In genomic region chr3:43587303-43587702, GRCh38 we compare ENCODE assay signal across 32 cellular contexts.
"Had no signal": no experiment of that assay in that cellular context is flagged by ENCODE, and none has a peak within 500 bp of the region (broad histone marks: within the 10 kb centered on the region; RNA-seq: fewer than 3 reads in every experiment).

No MANE protein-coding gene starts in this region.

- H3K4me2 ChIP-seq: KMS-11 had no signal

- H3K27me3 Mint-ChIP-seq: activated CD4-positive, alpha-beta T cell treated with anti-CD3 and anti-CD28 coated beads, Interleukin-2, amount 10 ng/mL, durations not matched to agents 24 days and 14 days; activated CD8-positive, alpha-beta T cell treated with anti-CD3 and anti-CD28 coated beads for 36 hours; activated naive CD4-positive, alpha-beta T cell treated with anti-CD3 and anti-CD28 coated beads, Interleukin-2, amount 10 ng/mL, durations not matched to agents 7 days and 5 days; activated naive CD8-positive, alpha-beta T cell; activated naive CD8-positive, alpha-beta T cell treated with anti-CD3 and anti-CD28 coated beads, Interleukin-2, amount 50 U/mL, for 24 hours; brain; IgD-negative memory B cell had no signal

- H3K36me3 ChIP-seq: WERI-Rb-1 had no signal

- DNase-seq: activated CD4-positive, alpha-beta T cell treated with anti-CD3 and anti-CD28 coated beads, Interleukin-2, amount 10 ng/mL, durations not matched to agents 24 days and 14 days; activated CD4-positive, alpha-beta T cell treated with anti-CD3 and anti-CD28 coated beads, Interleukin-2, amount 50 U/mL, for 4 hours; activated CD8-positive, alpha-beta T cell treated with anti-CD3 and anti-CD28 coated beads for 36 hours; activated naive CD4-positive, alpha-beta T cell treated with anti-CD3 and anti-CD28 coated beads, Interleukin-2, amount 10 ng/mL, durations not matched to agents 7 days and 5 days; activated naive CD8-positive, alpha-beta T cell treated with anti-CD3 and anti-CD28 coated beads, Interleukin-2, amount 50 U/mL, for 24 hours; activated T-cell treated with anti-CD3 and anti-CD28 coated beads for 4 hours; activated T-cell treated with anti-CD3 and anti-CD28 coated beads, Interleukin-2, amount 50 U/mL, for 4 hours; anterior cingulate cortex; central memory CD4-positive, alpha-beta T cell; MM.1S; MV-4-11; NCI-H1092; NCI-H1436 treated with DMSO at 0.1 percent for 48 hours; NCI-H187; NCI-H2029 treated with DMSO at 0.1 percent for 48 hours; NCI-H2107; NCI-H2171; NCI-H510A; NCI-H526; NCI-H748 treated with DMSO at 0.1 percent for 48 hours; NK-92 treated with Interleukin-12 subunit alpha and Interleukin-12 subunit beta, amount 100 ng/mL, for 24 hours; Right ventricle myocardium superior; SW 1271; T-helper 1 cell; T-helper 2 cell; T-helper 9 cell; WERI-Rb-1 had no signal

- H3K9ac ChIP-seq: KMS-11 had no signal

- ATAC-seq: activated CD8-positive, alpha-beta T cell treated with anti-CD3 and anti-CD28 coated beads for 36 hours; activated naive CD8-positive, alpha-beta T cell treated with anti-CD3 and anti-CD28 coated beads, Interleukin-2, amount 50 U/mL, for 24 hours; activated T-cell treated with anti-CD3 and anti-CD28 coated beads, Interleukin-2, amount 50 U/mL, for 4 hours had no signal

- H3K4me1 Mint-ChIP-seq: IgD-negative memory B cell had no signal

- H3K27ac Mint-ChIP-seq: activated CD4-positive, alpha-beta T cell treated with anti-CD3 and anti-CD28 coated beads, Interleukin-2, amount 10 ng/mL, durations not matched to agents 24 days and 14 days; activated CD8-positive, alpha-beta T cell treated with anti-CD3 and anti-CD28 coated beads for 36 hours; activated naive CD4-positive, alpha-beta T cell treated with anti-CD3 and anti-CD28 coated beads, Interleukin-2, amount 10 ng/mL, durations not matched to agents 7 days and 5 days; activated naive CD8-positive, alpha-beta T cell; activated naive CD8-positive, alpha-beta T cell treated with anti-CD3 and anti-CD28 coated beads, Interleukin-2, amount 50 U/mL, for 24 hours; activated T-helper 1 cell treated with anti-CD3 and anti-CD28 coated beads, Interleukin-12 subunit alpha, Interleukin-12 subunit beta, Interleukin-2, Interleukin-4 antibody, amounts not matched to agents 30 ng/mL and 10 ng/mL and 1 ng/mL, durations not matched to agents 14 hours and 24 hours and 36 hours; IgD-negative memory B cell had no signal

- H3K4me3 Mint-ChIP-seq: activated CD4-positive, alpha-beta T cell treated with anti-CD3 and anti-CD28 coated beads, Interleukin-2, amount 10 ng/mL, durations not matched to agents 24 days and 14 days; activated CD8-positive, alpha-beta T cell treated with anti-CD3 and anti-CD28 coated beads for 36 hours; activated naive CD4-positive, alpha-beta T cell treated with anti-CD3 and anti-CD28 coated beads, Interleukin-2, amount 10 ng/mL, durations not matched to agents 7 days and 5 days; activated naive CD8-positive, alpha-beta T cell; activated naive CD8-positive, alpha-beta T cell treated with anti-CD3 and anti-CD28 coated beads, Interleukin-2, amount 50 U/mL, for 24 hours; activated T-cell treated with anti-CD3 and anti-CD28 coated beads, Interleukin-2, amount 50 U/mL, for 4 hours; activated T-helper 1 cell treated with anti-CD3 and anti-CD28 coated beads, Interleukin-12 subunit alpha, Interleukin-12 subunit beta, Interleukin-2, Interleukin-4 antibody, amounts not matched to agents 30 ng/mL and 10 ng/mL and 1 ng/mL, durations not matched to agents 14 hours and 24 hours and 36 hours; brain; IgD-negative memory B cell had no signal

- H3K27ac ChIP-seq: KMS-11, WERI-Rb-1 had no signal

- H3K9me3 Mint-ChIP-seq: activated naive CD8-positive, alpha-beta T cell treated with anti-CD3 and anti-CD28 coated beads, Interleukin-2, amount 50 U/mL, for 24 hours had no signal
